9 cellular contexts compared by ENCODE assay signal in the genomic region with DNA sequence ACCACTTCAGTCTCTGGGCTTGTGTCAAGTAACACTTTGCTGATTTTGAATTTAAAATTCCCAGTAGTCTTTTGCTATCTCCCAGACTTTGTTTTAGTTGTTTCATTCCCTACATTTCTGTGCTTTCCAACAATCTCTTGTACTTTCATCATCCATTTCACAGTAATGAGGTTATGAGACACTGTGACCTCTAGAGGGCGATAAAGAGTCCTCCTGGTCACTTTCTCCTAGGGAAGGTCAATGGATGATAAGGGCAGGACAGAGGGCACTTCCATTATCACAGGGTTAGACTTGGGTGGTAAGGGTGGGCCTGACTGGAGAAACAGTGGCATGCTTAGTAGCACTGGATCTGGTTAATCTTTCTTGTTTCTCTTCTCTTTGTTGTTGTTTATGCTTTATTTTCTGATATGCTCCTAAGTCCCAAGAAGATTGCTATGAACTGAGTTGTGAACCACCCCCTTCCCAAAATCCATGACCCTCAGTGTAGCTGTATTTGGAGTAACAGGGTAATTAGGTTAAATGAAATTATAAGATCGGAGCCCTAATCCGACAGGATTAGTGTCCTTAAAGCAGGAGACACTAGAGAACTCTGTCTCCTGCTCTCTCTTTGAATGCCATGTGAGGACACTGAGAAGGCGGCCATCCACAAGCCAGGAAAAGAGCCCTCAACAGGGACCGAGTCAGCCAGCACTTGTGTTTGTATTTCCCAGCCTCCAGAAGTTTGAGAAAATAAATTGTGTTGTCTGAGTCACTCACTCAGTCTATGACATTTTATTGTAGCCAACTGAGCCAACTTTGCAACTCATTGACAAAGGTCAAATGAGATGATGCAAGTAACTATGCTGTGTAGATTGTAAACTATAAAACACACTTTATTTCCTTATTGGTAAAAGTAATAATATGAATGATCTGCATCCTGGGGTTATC.
DNase-seq lines count a peak whose midpoint lies in the region; ATAC-seq, FAIRE-seq and TF ChIP-seq lines count a peak whose summit lies in the region.
"Had no signal": no experiment of that assay in that cellular context is flagged by ENCODE, and none has a peak within 500 bp of the region (broad histone marks: within the 10 kb centered on the region; RNA-seq: fewer than 3 reads in every experiment).

No MANE protein-coding gene starts in this region.

- TF ChIP-seq RAD21 in HepG2 (CRISPR knock-in tag; IDR thresholded peaks at IDR 0.05) = no peak

- TF ChIP-seq EP300 in HepG2 (IDR thresholded peaks at IDR 0.05; ENCODE audit: low read depth in 2 of 2, low read length in 2 of 2) (no peak), HepG2 (CRISPR knock-in tag; IDR thresholded peaks at IDR 0.05; ENCODE audit: borderline replicate concordance) (no peak)

- peak; percentile 83 for TF ChIP-seq CTCF in HepG2 (CRISPR knock-in tag; IDR thresholded peaks at IDR 0.05)

- H3K4me1 ChIP-seq in HepG2 (ENCODE audit: insufficient read depth, low read length) = no peaks in the 10 kb centered on the region
- H3K4me1 ChIP-seq: BLaER1 had no signal

- H3K9ac ChIP-seq in HepG2 (ENCODE audit: insufficient read depth, low read depth, low read length) = no peak overlapping the region
- H3K9ac ChIP-seq: BLaER1 had no signal

- no peaks in the 10 kb centered on the region for H4K20me1 ChIP-seq in HepG2 (ENCODE audit: insufficient read depth, low read length)
- H4K20me1 ChIP-seq: BLaER1 had no signal

- ATAC-seq in GM21723 (IDR thresholded peaks at IDR 0.05; ENCODE audit: unreplicated experiment) (peak; percentile 78), HepG2 (peak; percentile 94)

- no peaks in the 10 kb centered on the region for H3K9me3 ChIP-seq in HepG2 (ENCODE audit: low read length)
- H3K9me3 ChIP-seq: BLaER1 had no signal

- H3K79me2 ChIP-seq in HepG2 (ENCODE audit: insufficient read depth, low read length) = no peaks in the 10 kb centered on the region

- no peak for TF ChIP-seq POLR2A in HepG2 (IDR thresholded peaks at IDR 0.05; ENCODE audit: insufficient read depth in 1 of 2, low read depth in 2 of 2, low read length in 2 of 2)

- no peaks in the 10 kb centered on the region for H3K36me3 ChIP-seq in HepG2 (replicated peaks in 1 of 2; ENCODE audit: control insufficient read depth in 1 of 2, insufficient read depth in 2 of 2, low read length in 2 of 2)
- H3K36me3 ChIP-seq: BLaER1 had no signal

- no peak overlapping the region for H3K27ac ChIP-seq in HepG2 (ENCODE audit: extremely low read length, insufficient read depth, low read length)
- H3K27ac ChIP-seq: BLaER1 had no signal

- no peak overlapping the region for H2AFZ ChIP-seq in HepG2 (ENCODE audit: low read length)

- no peak overlapping the region for H3K4me2 ChIP-seq in HepG2 (ENCODE audit: low read depth, low read length)
- H3K4me2 ChIP-seq: BLaER1 had no signal

- intact Hi-C loops in HepG2 (cut with micrococcal nuclease; ENCODE audit: unreplicated experiment) = loop anchor here (2.0 kb wide), 1 partner anchor 669 kb away; no protein-coding TSS in a partner anchor

- CTCF ChIA-PET in HepG2 (lab: Yijun Ruan, JAX; ENCODE audit: low intra/inter-chr PET ratio, low total read pairs) = no interaction called here

- FAIRE-seq in HepG2 (lab: Jason Lieb, UNC) = peak; percentile 72

- H3K27me3 ChIP-seq in HepG2 (ENCODE audit: control insufficient read depth in 1 of 2, insufficient read depth in 2 of 2, low read length in 2 of 2) = no peaks in the 10 kb centered on the region
- H3K27me3 ChIP-seq: BLaER1 had no signal

- in situ Hi-C loops in HepG2 (cut with HindIII; ENCODE audit: extremely low pct_ligation_motif_present, low pct_unique_long_range_greater_than_20kb) = loop anchor here (25.0 kb wide), 1 partner anchor 1983 kb away; no protein-coding TSS in a partner anchor

- no peak overlapping the region for H3K4me3 ChIP-seq in HepG2 (replicated peaks in 1 of 3; ENCODE audit: insufficient read depth in 1 of 3, low read depth in 2 of 3, low read length in 3 of 3)
- H3K4me3 ChIP-seq: BLaER1 had no signal

- 22% methylated on average over 5 of the region's 5 CpGs for WGBS in HepG2 (ENCODE audit: low lambda C conversion rate)

- DNase-seq in DMS79 treated with DMSO at 0.1 percent for 48 hours (lab: John Stamatoyannopoulos, UW) (peak; percentile 7), DMS79 (lab: John Stamatoyannopoulos, UW) (no peak), MV-4-11 (lab: John Stamatoyannopoulos, UW) (peak; percentile 10), astrocyte of the hippocampus (ENCODE audit: low read depth, low spot score) (peak; percentile 26), HepG2 (ENCODE audit: low spot score) (peak; percentile 69), mesenteric fat pad (ENCODE audit: low spot score) (no peak), middle frontal gyrus (ENCODE audit: extremely low spot score, low spot score) (no peak)

- no TSS peak for BruUV-seq in HepG2 (replicated peaks; lab: Mats Ljungman, UMichigan)

- POLR2A ChIA-PET in HepG2 (lab: Yijun Ruan, JAX) = no interaction called here

TF ChIP-seq in HepG2, 621 proteins besides CTCF, POLR2A, EP300 and RAD21:
- peak; percentile 57; the same call in 1 of the 2 replicates for TF ChIP-seq SMC3 (IDR thresholded peaks at IDR 0.05; ENCODE audit: low read length)
- TF ChIP-seq ZNF839 (CRISPR knock-in tag; IDR thresholded peaks at IDR 0.05; ENCODE audit: borderline replicate concordance) = no peak
- peak; percentile 60 for TF ChIP-seq STAG1 (CRISPR knock-in tag; IDR thresholded peaks at IDR 0.05)
- no peak for TF ChIP-seq ZNF782 (CRISPR knock-in tag; IDR thresholded peaks at IDR 0.05; ENCODE audit: borderline replicate concordance)
- TF ChIP-seq CEBPG (CRISPR knock-in tag; IDR thresholded peaks at IDR 0.05) = peak; percentile 50; the same call in 1 of the 2 replicates
- TF ChIP-seq, protein P1, sequence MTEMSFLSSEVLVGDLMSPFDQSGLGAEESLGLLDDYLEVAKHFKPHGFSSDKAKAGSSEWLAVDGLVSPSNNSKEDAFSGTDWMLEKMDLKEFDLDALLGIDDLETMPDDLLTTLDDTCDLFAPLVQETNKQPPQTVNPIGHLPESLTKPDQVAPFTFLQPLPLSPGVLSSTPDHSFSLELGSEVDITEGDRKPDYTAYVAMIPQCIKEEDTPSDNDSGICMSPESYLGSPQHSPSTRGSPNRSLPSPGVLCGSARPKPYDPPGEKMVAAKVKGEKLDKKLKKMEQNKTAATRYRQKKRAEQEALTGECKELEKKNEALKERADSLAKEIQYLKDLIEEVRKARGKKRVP (CRISPR knock-in tag; IDR thresholded peaks at IDR 0.05) = peak in 1 of 2 experiments; percentile 71; a peak in 2 of 4 replicates
- TF ChIP-seq MIXL1 (CRISPR knock-in tag; IDR thresholded peaks at IDR 0.05) = peak; percentile 64; the same call in 1 of the 2 replicates
- TF ChIP-seq HMG20B (CRISPR knock-in tag; conservative IDR thresholded peaks at IDR 0.05) = no peak

Comparison
In these comparisons a context has a peak if more than half of its experiments do, and no peak if none do; other contexts are left out.
1. DNase-seq: peak in DMS79 treated with DMSO at 0.1 percent for 48 hours (single experiment), MV-4-11 (single experiment), astrocyte of the hippocampus (single experiment) and HepG2 (single experiment); none in DMS79 (single experiment), mesenteric fat pad (single experiment) and middle frontal gyrus (single experiment).